Comparison of ENCODE assay signal across 25 cellular contexts in genomic region chr10:6464862-6465430, GRCh38.
DNase-seq lines count a peak whose midpoint lies in the region; ATAC-seq, FAIRE-seq and TF ChIP-seq lines count a peak whose summit lies in the region.
"Had no signal": no experiment of that assay in that cellular context is flagged by ENCODE, and none has a peak within 500 bp of the region (broad histone marks: within the 10 kb centered on the region; RNA-seq: fewer than 3 reads in every experiment).

No MANE protein-coding gene starts in this region.

- 26% methylated on average over 9 of the region's 9 CpGs for WGBS in GM12878 (ENCODE audit: insufficient coverage, insufficient replicate concordance, low lambda C conversion rate, missing lambda C conversion rate)
- 86 to 90% (median 89%) methylated on average over 9 of the region's 9 CpGs for WGBS in small intestine, 3 donors

- no peak for TF ChIP-seq EP300 in GM12878 (IDR thresholded peaks at IDR 0.05; ENCODE audit: borderline replicate concordance in 1 of 2, control insufficient read depth in 1 of 2, low read depth in 2 of 2, low read length in 2 of 2)

- no peak for TF ChIP-seq RAD21 in GM12878 (IDR thresholded peaks at IDR 0.05; ENCODE audit: insufficient read depth, low read depth, low read length)

- no peaks in the 10 kb centered on the region for H3K79me2 ChIP-seq in GM12878 (ENCODE audit: control insufficient read depth, insufficient read depth, low read length)

- H3K9me3 ChIP-seq in GM12878 (replicated peaks; ENCODE audit: control insufficient read depth, insufficient read depth, low read length), result no peaks in the 10 kb centered on the region; the same call in 2 of the 3 replicates
- no peaks in the 10 kb centered on the region for H3K9me3 ChIP-seq in small intestine (ENCODE audit: control insufficient read depth, low read depth)
- H3K9me3 ChIP-seq: body of pancreas, heart left ventricle, SK-N-SH, thyroid gland had no signal

- TF ChIP-seq POLR2A in GM12878 (IDR thresholded peaks at IDR 0.05; ENCODE audit: low read depth, low read length), result no peak

- no peak for DNase-seq in activated naive CD4-positive, alpha-beta T cell treated with anti-CD3 and anti-CD28 coated beads, Interleukin-2, amount 10 ng/mL, durations not matched to agents 7 days and 5 days
- DNase-seq in activated naive CD4-positive, alpha-beta T cell treated with anti-CD3 and anti-CD28 coated beads, Interleukin-2, amount 50 U/mL, for 16 hours, result no peak
- DNase-seq in GM12878 (ENCODE audit: low read depth, low spot score), result no peak
- peak; percentile 13 for DNase-seq in small intestine
- no peak for DNase-seq in hypothalamus (lab: John Stamatoyannopoulos, UW)
- DNase-seq: activated naive CD8-positive, alpha-beta T cell treated with anti-CD3 and anti-CD28 coated beads, Interleukin-2, amount 10 ng/mL, durations not matched to agents 7 days and 5 days; body of pancreas; foreskin fibroblast; heart left ventricle; HFFc6; left colon; mesendoderm; NCI-H1105; NCI-H2029 treated with DMSO at 0.1 percent for 48 hours; NCI-H345; OCI-M1; SK-N-SH; stimulated activated naive CD8-positive, alpha-beta T cell treated with anti-CD3 and anti-CD28 coated beads, Interleukin-15, Interleukin-2, amounts not matched to agents 100 U/mL and 50 U/mL, for 24 hours; T-helper 2 cell had no signal

- H3K4me1 Mint-ChIP-seq in activated naive CD4-positive, alpha-beta T cell treated with anti-CD3 and anti-CD28 coated beads, Interleukin-2, amount 10 ng/mL, durations not matched to agents 7 days and 5 days, result peaks cover 29% of the 10 kb centered on the region
- H3K4me1 Mint-ChIP-seq: IgD-negative memory B cell had no signal

- POLR2A ChIA-PET in GM12878 (lab: Charles Lee), result interaction anchor here (0.5 kb wide), 1 partner anchor 198 kb away, joined by 3 read pairs; no protein-coding TSS in a partner anchor

- H3K27me3 Mint-ChIP-seq in activated naive CD4-positive, alpha-beta T cell treated with anti-CD3 and anti-CD28 coated beads, Interleukin-2, amount 10 ng/mL, durations not matched to agents 7 days and 5 days, result no peaks in the 10 kb centered on the region
- H3K27me3 Mint-ChIP-seq: activated naive CD8-positive, alpha-beta T cell treated with anti-CD3 and anti-CD28 coated beads, Interleukin-2, amount 10 ng/mL, durations not matched to agents 7 days and 5 days had no signal

- peak overlapping the region; percentile 12 for H3K27ac Mint-ChIP-seq in activated naive CD4-positive, alpha-beta T cell treated with anti-CD3 and anti-CD28 coated beads, Interleukin-2, amount 10 ng/mL, durations not matched to agents 7 days and 5 days
- H3K27ac Mint-ChIP-seq: activated naive CD8-positive, alpha-beta T cell treated with anti-CD3 and anti-CD28 coated beads, Interleukin-2, amount 10 ng/mL, durations not matched to agents 7 days and 5 days; HFFc6; IgD-negative memory B cell had no signal

- no peak overlapping the region for H3K4me2 ChIP-seq in GM12878 (ENCODE audit: control insufficient read depth, insufficient read depth)
- H3K4me2 ChIP-seq: BLaER1 treated with 17β-estradiol and CSF1 and Interleukin-3, amounts not matched to agents 10 nM and 100 nM; SK-N-SH had no signal

- TF ChIP-seq CTCF in GM12878 (IDR thresholded peaks at IDR 0.05 in 2 of 3, conservative IDR thresholded peaks at IDR 0.05 in 1 of 3; ENCODE audit: control insufficient read depth in 2 of 3, extremely low read depth in 1 of 3, insufficient read depth in 1 of 3, low read depth in 3 of 3, low read length in 3 of 3), result no peak

- H3K9me3 Mint-ChIP-seq in activated naive CD4-positive, alpha-beta T cell treated with anti-CD3 and anti-CD28 coated beads, Interleukin-2, amount 10 ng/mL, durations not matched to agents 7 days and 5 days, result peaks cover 6% of the 10 kb centered on the region

- intact Hi-C loops in GM12878 (cut with micrococcal nuclease; ENCODE audit: unreplicated experiment), result no loop called here

- no peak overlapping the region for H3K27ac ChIP-seq in GM12878 (ENCODE audit: control insufficient read depth, insufficient read depth)
- H3K27ac ChIP-seq in small intestine (ENCODE audit: low read depth in 1 of 2, low read length in 1 of 2), result no peak overlapping the region
- H3K27ac ChIP-seq: BLaER1 treated with 17β-estradiol and CSF1 and Interleukin-3, amounts not matched to agents 10 nM and 100 nM; body of pancreas; heart left ventricle; thyroid gland had no signal

- BruUV-seq in GM12878 (replicated peaks; lab: Mats Ljungman, UMichigan), result no TSS peak

- H3K36me3 Mint-ChIP-seq in activated naive CD4-positive, alpha-beta T cell treated with anti-CD3 and anti-CD28 coated beads, Interleukin-2, amount 10 ng/mL, durations not matched to agents 7 days and 5 days, result peaks cover 81% of the 10 kb centered on the region

- no peak overlapping the region for H3K4me3 Mint-ChIP-seq in activated naive CD4-positive, alpha-beta T cell treated with anti-CD3 and anti-CD28 coated beads, Interleukin-2, amount 10 ng/mL, durations not matched to agents 7 days and 5 days
- H3K4me3 Mint-ChIP-seq: activated naive CD8-positive, alpha-beta T cell treated with anti-CD3 and anti-CD28 coated beads, Interleukin-2, amount 10 ng/mL, durations not matched to agents 7 days and 5 days; HFFc6; IgD-negative memory B cell had no signal

- H3K27me3 ChIP-seq in GM12878 (replicated peaks in 1 of 2; ENCODE audit: control insufficient read depth in 2 of 2, insufficient read depth in 2 of 2, low read length in 1 of 2) (no peaks in the 10 kb centered on the region), small intestine (ENCODE audit: control insufficient read depth in 2 of 2, insufficient read depth in 2 of 2, low read length in 2 of 2) (no peaks in the 10 kb centered on the region)
- H3K27me3 ChIP-seq: BLaER1 treated with 17β-estradiol and CSF1 and Interleukin-3, amounts not matched to agents 10 nM and 100 nM; body of pancreas; thyroid gland had no signal

- no peak overlapping the region for H3K4me3 ChIP-seq in GM12878
- no peak overlapping the region for H3K4me3 ChIP-seq in small intestine (ENCODE audit: low read depth in 1 of 2, low read length in 2 of 2)
- H3K4me3 ChIP-seq: BLaER1 treated with 17β-estradiol and CSF1 and Interleukin-3, amounts not matched to agents 10 nM and 100 nM; body of pancreas; heart left ventricle; thyroid gland had no signal

- RAD21 ChIA-PET in GM12878 (lab: Charles Lee; ENCODE audit: unreplicated experiment), result interaction anchor here (1.2 to 1.4 kb wide), 3 partner anchors 50 to 202 kb away, joined by 3 read pairs; no protein-coding TSS in a partner anchor

- peak; percentile 16 for ATAC-seq in HG02981 (IDR thresholded peaks at IDR 0.05; ENCODE audit: unreplicated experiment)
- ATAC-seq in GM12878, result peak; percentile 54
- no peak for ATAC-seq in HG03565 (IDR thresholded peaks at IDR 0.05; ENCODE audit: unreplicated experiment)
- ATAC-seq in GM18858 (IDR thresholded peaks at IDR 0.05; ENCODE audit: unreplicated experiment), result no peak
- ATAC-seq: body of pancreas, heart left ventricle, left colon had no signal

- no peak overlapping the region for H2AFZ ChIP-seq in GM12878 (ENCODE audit: control insufficient read depth, low read depth, low read length)

- in situ Hi-C loops in GM12878 (cut with MboI), result no loop called here

- CTCF ChIA-PET in activated naive CD4-positive, alpha-beta T cell treated with anti-CD3 and anti-CD28 coated beads, Interleukin-2, amount 10 ng/mL, durations not matched to agents 7 days and 5 days (lab: Charles Lee), result interaction anchor here (0.9 to 1.3 kb wide), 2 partner anchors 20 to 34 kb away, joined by 3 read pairs; no protein-coding TSS in a partner anchor
- CTCF ChIA-PET in GM12878 (lab: Yijun Ruan, JAX), result interaction anchor here (0.8 to 4.4 kb wide), 5 partner anchors 8 to 203 kb away, joined by 3 to 17 read pairs (median 4); no protein-coding TSS in a partner anchor

- SMC1A ChIA-PET in GM12878 (lab: Charles Lee; ENCODE audit: uncharacterized antibody, unreplicated experiment), result interaction anchor here (1.3 to 4.7 kb wide), 8 partner anchors 9 to 113 kb away, joined by 3 to 32 read pairs (median 6); no protein-coding TSS in a partner anchor

- FAIRE-seq in GM12878 (lab: Jason Lieb, UNC) (no peak), small intestine (lab: Jason Lieb, UNC) (no peak)

- H3K4me1 ChIP-seq in GM12878 (ENCODE audit: control insufficient read depth, insufficient read depth, low read length) (no peaks in the 10 kb centered on the region), small intestine (ENCODE audit: control insufficient read depth in 2 of 2, insufficient read depth in 1 of 2, low read depth in 1 of 2, low read length in 1 of 2) (no peaks in the 10 kb centered on the region)
- H3K4me1 ChIP-seq: BLaER1 treated with 17β-estradiol and CSF1 and Interleukin-3, amounts not matched to agents 10 nM and 100 nM; body of pancreas; heart left ventricle had no signal

- H3K36me3 ChIP-seq in GM12878 (ENCODE audit: control insufficient read depth in 2 of 2, insufficient read depth in 2 of 2, low read length in 1 of 2) (no peaks in the 10 kb centered on the region), small intestine (ENCODE audit: control insufficient read depth in 2 of 2, insufficient read depth in 2 of 2, low read length in 2 of 2) (no peaks in the 10 kb centered on the region)
- H3K36me3 ChIP-seq: heart left ventricle had no signal

- H3K9ac ChIP-seq in GM12878 (ENCODE audit: control insufficient read depth, insufficient read depth, low read length), result no peak overlapping the region
- H3K9ac ChIP-seq: BLaER1 treated with 17β-estradiol and CSF1 and Interleukin-3, amounts not matched to agents 10 nM and 100 nM; SK-N-SH had no signal

- H4K20me1 ChIP-seq in GM12878 (ENCODE audit: control insufficient read depth, insufficient read depth), result no peaks in the 10 kb centered on the region
- H4K20me1 ChIP-seq: BLaER1 treated with 17β-estradiol and CSF1 and Interleukin-3, amounts not matched to agents 10 nM and 100 nM had no signal

TF ChIP-seq in GM12878, 131 proteins besides CTCF, POLR2A, EP300 and RAD21:
- TF ChIP-seq, protein P1, sequence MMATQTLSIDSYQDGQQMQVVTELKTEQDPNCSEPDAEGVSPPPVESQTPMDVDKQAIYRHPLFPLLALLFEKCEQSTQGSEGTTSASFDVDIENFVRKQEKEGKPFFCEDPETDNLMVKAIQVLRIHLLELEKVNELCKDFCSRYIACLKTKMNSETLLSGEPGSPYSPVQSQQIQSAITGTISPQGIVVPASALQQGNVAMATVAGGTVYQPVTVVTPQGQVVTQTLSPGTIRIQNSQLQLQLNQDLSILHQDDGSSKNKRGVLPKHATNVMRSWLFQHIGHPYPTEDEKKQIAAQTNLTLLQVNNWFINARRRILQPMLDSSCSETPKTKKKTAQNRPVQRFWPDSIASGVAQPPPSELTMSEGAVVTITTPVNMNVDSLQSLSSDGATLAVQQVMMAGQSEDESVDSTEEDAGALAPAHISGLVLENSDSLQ (IDR thresholded peaks at IDR 0.05), result peak; percentile 59
- no peak for TF ChIP-seq SUZ12 (IDR thresholded peaks at IDR 0.05; ENCODE audit: unreplicated experiment)
TF ChIP-seq in GM12878: peak in this region for 1.

Comparison
In these comparisons a context has a peak if more than half of its experiments do, and no peak if none do; other contexts are left out.
1. ATAC-seq: peak in HG02981 (single experiment) and GM12878 (single experiment); none in HG03565 (single experiment) and GM18858 (single experiment).